Comparison of ENCODE assay signal across 20 cellular contexts in genomic region chr10:51724038-51724437, GRCh38.
"Had no signal": no experiment of that assay in that cellular context is flagged by ENCODE, and none has a peak within 500 bp of the region (broad histone marks: within the 10 kb centered on the region; RNA-seq: fewer than 3 reads in every experiment).

No MANE protein-coding gene starts in this region.

- ATAC-seq: SK-N-SH treated with all-trans-retinoic acid at 6 μM for 48 hours had no signal

- H3K27me3 ChIP-seq: SJCRH30 had no signal

- H3K9me3 ChIP-seq: SJCRH30 had no signal

- H3K4me1 ChIP-seq: SJCRH30 had no signal

- H3K4me3 ChIP-seq: SJCRH30 had no signal

- DNase-seq: KBM-7, MV-4-11, NCI-H1048, NCI-H1105, NCI-H1417, NCI-H1436 treated with DMSO at 0.1 percent for 48 hours, NCI-H1694, NCI-H187 treated with DMSO at 0.1 percent for 48 hours, NCI-H2029 treated with DMSO at 0.1 percent for 48 hours, NCI-H2171 treated with DMSO at 0.1 percent for 48 hours, NCI-H345, NCI-H446 treated with DMSO at 0.1 percent for 48 hours, NCI-H510A treated with DMSO at 0.1 percent for 48 hours, NCI-H526 treated with DMSO at 0.1 percent for 48 hours, NCI-H748 treated with DMSO at 0.1 percent for 48 hours, RPMI8226, SHP77 treated with DMSO at 0.1 percent for 48 hours, SJCRH30 had no signal

- H3K27ac ChIP-seq: HL-60, SJCRH30 had no signal

- H3K36me3 ChIP-seq: SJCRH30 had no signal
